Comparison of ENCODE assay signal across 1 cellular context in the genomic region with DNA sequence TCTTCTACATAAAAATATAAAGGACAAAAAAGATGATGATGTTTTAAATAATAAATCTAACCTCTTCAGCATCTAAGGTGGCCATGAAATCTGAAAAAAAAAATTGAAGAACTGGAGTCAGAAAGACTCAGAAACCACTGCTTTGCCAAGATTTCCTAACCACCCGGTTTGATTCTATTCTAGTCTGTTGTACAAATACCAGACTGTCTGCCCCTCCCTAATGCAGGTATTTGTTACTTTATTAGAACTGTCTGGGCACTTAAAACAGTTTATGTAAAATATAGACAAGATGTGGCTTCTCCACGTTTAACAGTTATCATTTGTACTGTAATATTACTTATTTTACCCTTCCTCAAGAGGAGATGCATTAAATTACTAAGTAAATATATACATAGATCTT.
TF ChIP-seq lines count a peak whose summit lies in the region.

No MANE protein-coding gene starts in this region.

TF ChIP-seq in IMR-90, 13 proteins besides CTCF, POLR2A, EP300 and RAD21:
- TF ChIP-seq, protein P1, sequence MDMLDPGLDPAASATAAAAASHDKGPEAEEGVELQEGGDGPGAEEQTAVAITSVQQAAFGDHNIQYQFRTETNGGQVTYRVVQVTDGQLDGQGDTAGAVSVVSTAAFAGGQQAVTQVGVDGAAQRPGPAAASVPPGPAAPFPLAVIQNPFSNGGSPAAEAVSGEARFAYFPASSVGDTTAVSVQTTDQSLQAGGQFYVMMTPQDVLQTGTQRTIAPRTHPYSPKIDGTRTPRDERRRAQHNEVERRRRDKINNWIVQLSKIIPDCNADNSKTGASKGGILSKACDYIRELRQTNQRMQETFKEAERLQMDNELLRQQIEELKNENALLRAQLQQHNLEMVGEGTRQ (IDR thresholded peaks at IDR 0.05; ENCODE audit: low read depth, low read length) = no peak
- TF ChIP-seq MAZ (IDR thresholded peaks at IDR 0.05; ENCODE audit: borderline replicate concordance, low read depth, low read length) (no peak), NFE2L2 (IDR thresholded peaks at IDR 0.05; ENCODE audit: low read depth, low read length) (no peak), RFX5 (IDR thresholded peaks at IDR 0.05; ENCODE audit: low read depth, low read length) (no peak), MAFK (IDR thresholded peaks at IDR 0.05; ENCODE audit: low read depth, low read length) (no peak), FOS (IDR thresholded peaks at IDR 0.05; ENCODE audit: low read depth, low read length) (no peak), CEBPB (IDR thresholded peaks at IDR 0.05; ENCODE audit: low read depth, low read length) (no peak), BHLHE40 (IDR thresholded peaks at IDR 0.05; ENCODE audit: low read depth, low read length) (no peak), MXI1 (IDR thresholded peaks at IDR 0.05; ENCODE audit: borderline replicate concordance, low read depth, low read length) (no peak), CHD1 (IDR thresholded peaks at IDR 0.05; ENCODE audit: low read depth, low read length) (no peak), RCOR1 (IDR thresholded peaks at IDR 0.05; ENCODE audit: insufficient replicate concordance, low read length) (no peak), SMC3 (IDR thresholded peaks at IDR 0.05; ENCODE audit: low read depth, low read length) (no peak)
- TF ChIP-seq, protein P2, sequence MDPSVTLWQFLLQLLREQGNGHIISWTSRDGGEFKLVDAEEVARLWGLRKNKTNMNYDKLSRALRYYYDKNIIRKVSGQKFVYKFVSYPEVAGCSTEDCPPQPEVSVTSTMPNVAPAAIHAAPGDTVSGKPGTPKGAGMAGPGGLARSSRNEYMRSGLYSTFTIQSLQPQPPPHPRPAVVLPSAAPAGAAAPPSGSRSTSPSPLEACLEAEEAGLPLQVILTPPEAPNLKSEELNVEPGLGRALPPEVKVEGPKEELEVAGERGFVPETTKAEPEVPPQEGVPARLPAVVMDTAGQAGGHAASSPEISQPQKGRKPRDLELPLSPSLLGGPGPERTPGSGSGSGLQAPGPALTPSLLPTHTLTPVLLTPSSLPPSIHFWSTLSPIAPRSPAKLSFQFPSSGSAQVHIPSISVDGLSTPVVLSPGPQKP (IDR thresholded peaks at IDR 0.05; ENCODE audit: borderline replicate concordance, low read depth, low read length) = no peak
